ENCODE assay signal across 16 cellular contexts in genomic region chr21:30979054-30979453, GRCh38. TPM values are rescaled to one million over a fixed set of nuclear protein-coding genes. Genes with fewer than 3 reads are reported as not detected.
DNase-seq lines count a peak whose midpoint lies in the region; ATAC-seq and TF ChIP-seq lines count a peak whose summit lies in the region.
"Had no signal": no experiment of that assay in that cellular context is flagged by ENCODE, and none has a peak within 500 bp of the region (broad histone marks: within the 10 kb centered on the region; RNA-seq: fewer than 3 reads in every experiment).

No MANE protein-coding gene starts in this region.

- no peak for TF ChIP-seq CTCF in GM13977 (IDR thresholded peaks at IDR 0.05; ENCODE audit: extremely low read depth, insufficient read depth, missing control alignments)

- H3K4me3 Mint-ChIP-seq in activated T-cell treated with anti-CD3 and anti-CD28 coated beads, Interleukin-2, amount 50 U/mL, for 24 hours = peak overlapping the region; percentile 21
- H3K4me3 Mint-ChIP-seq in immature natural killer cell = peak overlapping the region in 3 of 5 donors; percentile 0 to 51 (median 17)
- H3K4me3 Mint-ChIP-seq: nephron had no signal

- H3K4me1 Mint-ChIP-seq in activated T-cell treated with anti-CD3 and anti-CD28 coated beads, Interleukin-2, amount 50 U/mL, for 24 hours (ENCODE audit: low read depth) = peaks cover 14% of the 10 kb centered on the region
- H3K4me1 Mint-ChIP-seq in immature natural killer cell = peaks cover 7 to 11% of the 10 kb centered on the region in 2 donors
- H3K4me1 Mint-ChIP-seq: nephron had no signal

- DNase-seq in activated T-cell treated with anti-CD3 and anti-CD28 coated beads, Interleukin-2, amount 50 U/mL, for 24 hours = no peak
- DNase-seq in activated T-cell treated with anti-CD3 and anti-CD28 coated beads for 4 hours (no peak), GM13977 (ENCODE audit: low spot score) (peak; percentile 13), NAMALWA (ENCODE audit: low spot score) (peak; percentile 27), immature natural killer cell (no peak), COR-L47 (lab: John Stamatoyannopoulos, UW) (no peak), left lobe of liver (ENCODE audit: low spot score) (no peak)
- DNase-seq: activated CD4-positive, CD25-positive, alpha-beta regulatory T cell; lower lobe of right lung; NCI-H2081 treated with DMSO at 0.1 percent for 48 hours; NCI-H526 treated with DMSO at 0.1 percent for 48 hours had no signal

- no peaks in the 10 kb centered on the region for H3K9me3 Mint-ChIP-seq in activated T-cell treated with anti-CD3 and anti-CD28 coated beads, Interleukin-2, amount 50 U/mL, for 24 hours
- no peaks in the 10 kb centered on the region for H3K9me3 Mint-ChIP-seq in immature natural killer cell
- H3K9me3 Mint-ChIP-seq: nephron had no signal

- H3K36me3 Mint-ChIP-seq in activated T-cell treated with anti-CD3 and anti-CD28 coated beads, Interleukin-2, amount 50 U/mL, for 24 hours (ENCODE audit: low read depth) = no peaks in the 10 kb centered on the region
- no peaks in the 10 kb centered on the region for H3K36me3 Mint-ChIP-seq in immature natural killer cell

- H3K27ac Mint-ChIP-seq in activated T-cell treated with anti-CD3 and anti-CD28 coated beads, Interleukin-2, amount 50 U/mL, for 24 hours = peak overlapping the region; percentile 39
- H3K27ac Mint-ChIP-seq in immature natural killer cell = peak overlapping the region in 2 of 6 donors; percentile 11 to 37
- H3K27ac Mint-ChIP-seq: nephron had no signal

- in situ Hi-C loops in GM13977 (cut with MboI; ENCODE audit: low pct_unique_long_range_greater_than_20kb, low sequenced_read_pairs, unreplicated experiment) = no loop called here

- ATAC-seq in HG03571 (IDR thresholded peaks at IDR 0.05; ENCODE audit: unreplicated experiment) (no peak), left lobe of liver (no peak)
- ATAC-seq: lower lobe of right lung had no signal

- H3K27me3 Mint-ChIP-seq in activated T-cell treated with anti-CD3 and anti-CD28 coated beads, Interleukin-2, amount 50 U/mL, for 24 hours = no peaks in the 10 kb centered on the region
- H3K27me3 Mint-ChIP-seq in immature natural killer cell (ENCODE audit: low read depth in 3 of 3) = peaks cover 0 to 4% (median 2%) of the 10 kb centered on the region in 3 donors

RNA-seq across cellular contexts. Expression of gene KRTAP19-8, which starts 59.2 kb away (rescaled TPM):
- polyA plus RNA-seq in immature natural killer cell = not detected
- not detected for total RNA-seq in left lobe of liver
- total RNA-seq: epithelial cell of proximal tubule, H1, lower lobe of right lung, MCF 10A had no signal
- polyA plus RNA-seq: H1 had no signal

Comparison
In these comparisons a context has a peak if more than half of its experiments do, and no peak if none do; other contexts are left out.
1. DNase-seq: peak in GM13977 (single experiment) and NAMALWA (single experiment); none in activated T-cell treated with anti-CD3 and anti-CD28 coated beads, Interleukin-2, amount 50 U/mL, for 24 hours (single experiment), activated T-cell treated with anti-CD3 and anti-CD28 coated beads for 4 hours (single experiment), immature natural killer cell (0 of 3), COR-L47 (single experiment) and left lobe of liver (single experiment).